In the genomic region with DNA sequence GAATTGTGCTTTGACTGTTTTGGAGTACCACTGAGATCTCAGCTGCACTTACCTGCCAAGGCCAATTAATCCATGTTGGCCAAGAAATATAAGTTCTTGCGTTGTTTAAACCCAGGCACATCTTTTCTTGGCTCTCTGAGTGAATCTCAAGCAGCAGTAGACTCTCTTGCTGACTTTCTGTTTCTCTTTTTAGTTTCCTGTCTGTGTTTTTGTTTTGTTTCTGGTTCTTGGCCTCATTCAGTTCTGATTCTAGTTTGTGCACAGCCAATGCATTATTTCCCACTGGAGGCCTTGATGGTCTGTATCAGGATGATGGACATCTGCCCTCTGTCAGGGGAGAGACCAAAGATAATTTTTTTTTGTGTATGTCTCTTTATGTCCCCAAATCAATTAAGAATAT, we compare ENCODE assay signal across 17 cellular contexts.
DNase-seq lines count a peak whose midpoint lies in the region; ATAC-seq and TF ChIP-seq lines count a peak whose summit lies in the region.
"Had no signal": no experiment of that assay in that cellular context is flagged by ENCODE, and none has a peak within 500 bp of the region (broad histone marks: within the 10 kb centered on the region; RNA-seq: fewer than 3 reads in every experiment).

No MANE protein-coding gene starts in this region.

- H4K8ac ChIP-seq in mesenchymal stem cell (ENCODE audit: low read length), result no peak overlapping the region

- no peaks in the 10 kb centered on the region for H3K9me3 ChIP-seq in mesenchymal stem cell (ENCODE audit: control insufficient read depth, low read length)
- no peaks in the 10 kb centered on the region for H3K9me3 ChIP-seq in breast epithelium
- H3K9me3 ChIP-seq in PC-9 (ENCODE audit: insufficient read depth, low read depth), result no peaks in the 10 kb centered on the region
- no peaks in the 10 kb centered on the region for H3K9me3 ChIP-seq in ascending aorta
- H3K9me3 ChIP-seq: A549, Peyer's patch had no signal

- no peak overlapping the region for H3K23ac ChIP-seq in mesenchymal stem cell (ENCODE audit: low read length in 2 of 2)

- H2AK5ac ChIP-seq in mesenchymal stem cell (ENCODE audit: low read length, severe bottlenecking), result no peak overlapping the region

- no peak for TF ChIP-seq CTCF in KMS-11 (conservative IDR thresholded peaks at IDR 0.05; ENCODE audit: low read depth, low read length)
- TF ChIP-seq CTCF in breast epithelium (IDR thresholded peaks at IDR 0.05), result no peak
- no peak for TF ChIP-seq CTCF in PC-9 (conservative IDR thresholded peaks at IDR 0.05)
- TF ChIP-seq CTCF in ascending aorta (IDR thresholded peaks at IDR 0.05), result no peak

- H3K79me1 ChIP-seq in mesenchymal stem cell (replicated peaks; ENCODE audit: low read length, poor library complexity, severe bottlenecking), result no peaks in the 10 kb centered on the region

- POLR2A ChIA-PET in PC-9 (lab: Charles Lee; ENCODE audit: unreplicated experiment), result no interaction called here

- DNase-seq in mesenchymal stem cell (peak; percentile 1), GM03348 (ENCODE audit: low spot score) (no peak), breast epithelium (ENCODE audit: low spot score in 2 of 2) (no peak), PC-9 (no peak), ascending aorta (ENCODE audit: low spot score in 2 of 2) (no peak)
- DNase-seq: AML-193, DMS53, NCI-H1436 treated with DMSO at 0.1 percent for 48 hours, NCI-H345, NCI-H526 treated with DMSO at 0.1 percent for 48 hours, Peyer's patch, SHP77 had no signal

- H3K27me3 ChIP-seq in KMS-11 (ENCODE audit: insufficient read depth, low read depth), result no peaks in the 10 kb centered on the region
- H3K27me3 ChIP-seq in mesenchymal stem cell (ENCODE audit: control insufficient read depth in 1 of 2, insufficient read depth in 1 of 2, low read length in 2 of 2), result no peaks in the 10 kb centered on the region
- no peaks in the 10 kb centered on the region for H3K27me3 ChIP-seq in breast epithelium
- H3K27me3 ChIP-seq in PC-9 (ENCODE audit: insufficient read depth, low read depth), result no peaks in the 10 kb centered on the region
- H3K27me3 ChIP-seq in ascending aorta, result no peaks in the 10 kb centered on the region
- H3K27me3 ChIP-seq: Peyer's patch had no signal

- H3K9me2 ChIP-seq in PC-9 (ENCODE audit: insufficient read depth), result no peaks in the 10 kb centered on the region

- H3K36me3 ChIP-seq in KMS-11 (ENCODE audit: insufficient read depth) (no peaks in the 10 kb centered on the region), mesenchymal stem cell (ENCODE audit: control insufficient read depth in 1 of 2, insufficient read depth in 2 of 2, low read depth in 1 of 2, low read length in 2 of 2) (no peaks in the 10 kb centered on the region), breast epithelium (no peaks in the 10 kb centered on the region), PC-9 (ENCODE audit: low read depth) (no peaks in the 10 kb centered on the region), ascending aorta (no peaks in the 10 kb centered on the region)
- H3K36me3 ChIP-seq: Peyer's patch had no signal

- no peaks in the 10 kb centered on the region for H3F3A ChIP-seq in PC-9 (ENCODE audit: insufficient read depth, low read depth)

- CTCF ChIA-PET in PC-9 (lab: Charles Lee), result no interaction called here

- H2BK12ac ChIP-seq in mesenchymal stem cell (ENCODE audit: low read length in 2 of 2), result no peak overlapping the region

- H3K9ac ChIP-seq in KMS-11 (no peak overlapping the region), mesenchymal stem cell (ENCODE audit: low read length) (no peak overlapping the region)

- H2BK120ac ChIP-seq in mesenchymal stem cell (ENCODE audit: low read depth, low read length), result no peak overlapping the region

- H4K91ac ChIP-seq in mesenchymal stem cell (ENCODE audit: low read length), result no peak overlapping the region

- no peak overlapping the region for H2BK5ac ChIP-seq in mesenchymal stem cell (ENCODE audit: low read depth, low read length, poor library complexity, severe bottlenecking)

- no peak overlapping the region for H3K4me3 ChIP-seq in KMS-11 (IDR thresholded peaks at IDR 0.05; ENCODE audit: insufficient read depth, low read depth, low read length)
- no peak overlapping the region for H3K4me3 ChIP-seq in mesenchymal stem cell (ENCODE audit: insufficient read depth in 1 of 2, low read depth in 1 of 2, low read length in 2 of 2)
- no peak overlapping the region for H3K4me3 ChIP-seq in breast epithelium
- no peak overlapping the region for H3K4me3 ChIP-seq in PC-9
- no peak overlapping the region for H3K4me3 ChIP-seq in ascending aorta
- H3K4me3 ChIP-seq: A549, Peyer's patch had no signal

- no peaks in the 10 kb centered on the region for H3K79me2 ChIP-seq in KMS-11 (ENCODE audit: insufficient read depth, low read depth)
- H3K79me2 ChIP-seq in PC-9 (ENCODE audit: low read depth), result no peaks in the 10 kb centered on the region

- H3K4me1 ChIP-seq in KMS-11 (ENCODE audit: low read depth, poor library complexity, severe bottlenecking), result peaks cover 14% of the 10 kb centered on the region
- no peaks in the 10 kb centered on the region for H3K4me1 ChIP-seq in mesenchymal stem cell (ENCODE audit: control insufficient read depth, insufficient read depth, low read depth, low read length)
- no peaks in the 10 kb centered on the region for H3K4me1 ChIP-seq in breast epithelium
- no peaks in the 10 kb centered on the region for H3K4me1 ChIP-seq in PC-9 (replicated peaks; ENCODE audit: insufficient read depth)
- no peaks in the 10 kb centered on the region for H3K4me1 ChIP-seq in ascending aorta
- H3K4me1 ChIP-seq: A549, Peyer's patch had no signal

- H3K14ac ChIP-seq in mesenchymal stem cell (ENCODE audit: low read length in 2 of 2), result no peak overlapping the region

- no peak overlapping the region for H3K4ac ChIP-seq in mesenchymal stem cell (ENCODE audit: low read depth in 1 of 2, low read length in 2 of 2)

- H4K20me1 ChIP-seq in KMS-11 (ENCODE audit: insufficient read depth), result no peaks in the 10 kb centered on the region
- no peaks in the 10 kb centered on the region for H4K20me1 ChIP-seq in PC-9 (ENCODE audit: insufficient read depth)

- no peak overlapping the region for H3K18ac ChIP-seq in mesenchymal stem cell (ENCODE audit: low read depth in 1 of 2, low read length in 2 of 2)

- peak overlapping the region; percentile 33 for H3K4me2 ChIP-seq in KMS-11
- H3K4me2 ChIP-seq in mesenchymal stem cell (ENCODE audit: low read length, poor library complexity, severe bottlenecking), result no peak overlapping the region
- no peak overlapping the region for H3K4me2 ChIP-seq in PC-9
- H3K4me2 ChIP-seq: A549 had no signal

- H3K27ac ChIP-seq in KMS-11 (peak overlapping the region; percentile 12; the same call in 1 of the 2 replicates), mesenchymal stem cell (ENCODE audit: low read length, poor library complexity, severe bottlenecking) (no peak overlapping the region), breast epithelium (no peak overlapping the region), PC-9 (no peak overlapping the region), ascending aorta (no peak overlapping the region)
- H3K27ac ChIP-seq: A549, Peyer's patch had no signal

- WGBS in mesenchymal stem cell, result 100% methylated on average over 1 of the region's 1 CpG

- peak overlapping the region; percentile 45 for H2AFZ ChIP-seq in KMS-11 (ENCODE audit: low read depth)
- no peak overlapping the region for H2AFZ ChIP-seq in mesenchymal stem cell (ENCODE audit: low read depth, low read length)
- H2AFZ ChIP-seq in PC-9, result no peak overlapping the region

- no TSS peak for BruUV-seq in PC-9 (replicated peaks; lab: Mats Ljungman, UMichigan)

- TF ChIP-seq POLR2A in breast epithelium (IDR thresholded peaks at IDR 0.05), result no peak

- ATAC-seq in GM18498 (IDR thresholded peaks at IDR 0.05; ENCODE audit: unreplicated experiment) (peak; percentile 79), GM21619 (IDR thresholded peaks at IDR 0.05; ENCODE audit: unreplicated experiment) (peak; percentile 65)
- ATAC-seq: A549, SK-N-SH treated with all-trans-retinoic acid at 6 μM for 48 hours had no signal

- H2BK15ac ChIP-seq in mesenchymal stem cell (ENCODE audit: low read depth, poor library complexity, severe bottlenecking), result no peak overlapping the region

- intact Hi-C loops in breast epithelium (cut with DNase I; ENCODE audit: low total_unique reads), result no loop called here
- intact Hi-C loops in PC-9 (cut with micrococcal nuclease; ENCODE audit: unreplicated experiment), result no loop called here
- intact Hi-C loops in ascending aorta (cut with DNase I), result no loop called here
